13 cellular contexts compared by ENCODE assay signal in the genomic region with DNA sequence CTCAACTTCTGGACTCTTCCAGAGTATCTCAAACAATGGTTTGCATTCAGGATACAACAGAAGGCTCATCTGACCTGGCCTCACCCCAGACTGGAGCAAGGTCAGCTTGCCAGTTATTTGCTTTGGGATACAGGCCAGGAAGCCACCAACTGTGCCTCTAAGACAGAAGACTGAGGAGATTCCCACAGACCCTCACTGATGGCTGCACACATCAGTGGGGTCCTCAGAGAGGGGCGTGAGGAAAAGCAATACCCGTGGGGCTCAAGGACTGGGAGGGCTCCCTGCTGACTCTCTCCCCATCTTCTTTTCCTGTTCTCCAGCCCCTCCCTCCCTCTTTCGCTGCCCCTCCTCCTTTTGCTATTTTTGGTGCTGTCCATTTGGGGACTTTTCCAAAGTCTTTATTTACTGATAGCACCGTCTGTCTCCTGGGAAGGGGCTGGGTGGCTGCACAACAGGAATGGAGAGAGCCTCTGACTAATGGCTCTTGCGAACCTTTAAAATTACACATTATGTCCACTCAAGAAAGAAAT. TPM values are rescaled to one million over a fixed set of nuclear protein-coding genes. Genes with fewer than 3 reads are reported as not detected.
DNase-seq lines count a peak whose midpoint lies in the region; ATAC-seq, FAIRE-seq and TF ChIP-seq lines count a peak whose summit lies in the region.
"Had no signal": no experiment of that assay in that cellular context is flagged by ENCODE, and none has a peak within 500 bp of the region (broad histone marks: within the 10 kb centered on the region; RNA-seq: fewer than 3 reads in every experiment).

No MANE protein-coding gene starts in this region.

- ATAC-seq in HG02642 (IDR thresholded peaks at IDR 0.05; ENCODE audit: poor library complexity, unreplicated experiment): no peak
- no peak for ATAC-seq in GM21528 (IDR thresholded peaks at IDR 0.05; ENCODE audit: low FRiP score, unreplicated experiment)

- TF ChIP-seq CTCF in AG04450 (IDR thresholded peaks at IDR 0.05; ENCODE audit: low read depth, low read length) (no peak), neural crest cell (conservative IDR thresholded peaks at IDR 0.05) (no peak)

- peaks cover 74% of the 10 kb centered on the region for H3K4me1 Mint-ChIP-seq in neural crest cell

- DNase-seq in AG04450 (ENCODE audit: low read depth, low spot score) (no peak), RPMI7951 (ENCODE audit: low read depth) (peak; percentile 68), glomerular visceral epithelial cell (ENCODE audit: extremely low spot score) (peak; percentile 87), neural crest cell (ENCODE audit: low read depth, low spot score) (peak; percentile 18), GM12891 (ENCODE audit: insufficient read length, low spot score) (no peak), NCI-H748 (lab: John Stamatoyannopoulos, UW; ENCODE audit: unreplicated experiment) (no peak)
- DNase-seq: activated CD4-positive, alpha-beta T cell treated with anti-CD3 and anti-CD28 coated beads for 1 hour; activated effector memory CD4-positive, alpha-beta T cell treated with anti-CD3 and anti-CD28 coated beads, Interleukin-2, amount 50 U/mL, for 16 hours; BE2C; NCI-H2029; trophoblast cell had no signal

- peaks cover 4% of the 10 kb centered on the region for H3K36me3 Mint-ChIP-seq in neural crest cell (ENCODE audit: low read depth)

- FAIRE-seq in GM12891 (lab: Jason Lieb, UNC): no peak

- H3K27ac ChIP-seq in AG04450 (ENCODE audit: low read depth, low read length): peak overlapping the region; percentile 25

- CTCF ChIA-PET in AG04450 (lab: Charles Lee): interaction anchor here (0.6 kb wide), 1 partner anchor 34 kb away, joined by 3 read pairs; no protein-coding TSS in a partner anchor

- H3K9me3 Mint-ChIP-seq in neural crest cell: no peaks in the 10 kb centered on the region

- H3K27me3 ChIP-seq in AG04450 (ENCODE audit: control insufficient read depth, insufficient read depth, low read length): no peaks in the 10 kb centered on the region
- H3K27me3 ChIP-seq: BE2C had no signal

- POLR2A ChIA-PET in AG04450 (lab: Yijun Ruan, JAX): interaction anchor here (0.7 to 1.0 kb wide), 2 partner anchors 13 to 25 kb away, joined by 3 to 4 read pairs; no protein-coding TSS in a partner anchor

- no peaks in the 10 kb centered on the region for H3K9me3 ChIP-seq in AG04450 (ENCODE audit: control insufficient read depth, insufficient read depth, low read length)
- H3K9me3 ChIP-seq: BE2C had no signal

- no peaks in the 10 kb centered on the region for H3K27me3 Mint-ChIP-seq in neural crest cell (ENCODE audit: low read depth)

- H3K27ac Mint-ChIP-seq in neural crest cell (ENCODE audit: unreplicated experiment): no peak overlapping the region

- no peak overlapping the region for H3K4me3 ChIP-seq in AG04450 (ENCODE audit: low read depth, low read length)

- H3K4me3 Mint-ChIP-seq in neural crest cell: peak overlapping the region; percentile 73

- no peak for TF ChIP-seq POLR2A in GM12891 (IDR thresholded peaks at IDR 0.05; ENCODE audit: low read depth, low read length)

TF ChIP-seq in GM12891, 5 proteins besides CTCF, POLR2A, EP300 and RAD21:
- TF ChIP-seq TAF1 (IDR thresholded peaks at IDR 0.05; ENCODE audit: low read depth, low read length): no peak
- no peak for TF ChIP-seq PAX5 (IDR thresholded peaks at IDR 0.05; ENCODE audit: insufficient read depth, low read length, severe bottlenecking)
- no peak for TF ChIP-seq SPI1 (IDR thresholded peaks at IDR 0.05; ENCODE audit: low read depth, low read length)
TF ChIP-seq in GM12891: peak in this region for 0.

RNA-seq across cellular contexts. Expression of gene RELL1, which starts 23.2 kb away (rescaled TPM):
- 8.3 and 9.2 TPM in 2 replicates for polyA plus RNA-seq in AG04450 (2011; rRNA removed)
- 36.2 and 42.4 TPM in 2 replicates for polyA minus RNA-seq in AG04450 (2011; rRNA and poly(A)+ RNA removed)
- total RNA-seq in RPMI7951 (2014; rRNA removed; shearing (Covaris generic)): 42.1 and 55.3 TPM in 2 replicates
- 30.3 and 33.6 TPM in 2 replicates for total RNA-seq in neural crest cell
- polyA plus RNA-seq in GM12891 (2012; ENCODE audit: low read depth, missing spikeins): 1.3 TPM

Comparison
In these comparisons a context has a peak if more than half of its experiments do, and no peak if none do; other contexts are left out.
1. DNase-seq: peak in RPMI7951 (single experiment), glomerular visceral epithelial cell (single experiment) and neural crest cell (single experiment); none in AG04450 (single experiment), GM12891 (single experiment) and NCI-H748 (single experiment).